ENCODE assay signal across 8 cellular contexts in the genomic region with DNA sequence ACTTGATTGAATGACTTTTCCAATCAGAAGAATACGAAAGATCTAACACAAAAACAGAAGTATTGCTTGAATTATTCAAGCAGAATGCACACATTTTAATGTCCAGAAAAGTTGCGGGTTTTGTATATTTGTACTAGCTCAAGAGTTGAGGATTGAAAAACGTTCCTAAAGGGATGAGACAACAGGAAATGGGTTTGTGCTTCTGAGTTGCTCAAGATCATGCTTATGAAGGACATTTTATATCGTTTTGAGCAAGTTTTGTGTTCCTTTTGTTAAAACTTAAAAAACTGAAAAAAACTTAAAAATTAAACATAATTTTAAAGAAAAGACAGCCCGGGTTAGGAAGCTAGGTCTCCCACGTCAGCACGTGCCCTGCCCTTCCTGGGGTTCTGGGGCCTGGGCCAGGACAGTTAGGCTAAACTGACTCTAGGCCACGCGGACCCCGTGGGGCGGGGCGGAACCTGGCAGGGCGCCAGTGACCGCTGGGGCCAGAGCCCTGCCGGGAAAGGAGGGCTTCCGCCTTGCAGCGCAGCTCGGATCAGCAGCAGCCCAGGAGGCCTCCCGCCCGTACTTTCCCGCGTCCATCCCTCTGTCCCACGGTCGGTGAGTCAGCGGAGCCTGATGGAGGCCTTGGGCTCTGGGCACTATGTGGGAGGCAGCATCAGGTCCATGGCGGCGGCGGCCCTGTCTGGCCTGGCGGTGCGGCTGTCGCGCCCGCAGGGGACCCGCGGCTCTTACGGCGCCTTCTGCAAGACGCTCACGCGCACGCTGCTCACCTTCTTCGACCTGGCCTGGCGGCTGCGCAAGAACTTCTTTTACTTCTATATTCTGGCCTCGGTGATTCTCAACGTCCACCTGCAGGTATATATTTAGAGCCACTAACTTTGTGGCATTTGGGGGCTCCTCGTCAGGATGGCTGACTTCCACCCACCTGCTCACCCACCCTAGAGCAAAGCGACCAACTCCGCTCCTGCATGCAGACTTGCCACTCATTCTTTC. TPM values are rescaled to one million over a fixed set of nuclear protein-coding genes. Genes with fewer than 3 reads are reported as not detected.
DNase-seq lines count a peak whose midpoint lies in the region; ATAC-seq, FAIRE-seq and TF ChIP-seq lines count a peak whose summit lies in the region.

A gene (plus strand): TSS at position 517 of the 999 bp plus-strand sequence. CDS start 105 bp downstream, at position 622.

- no peaks in the 10 kb centered on the region for H3K36me3 Mint-ChIP-seq in dendritic cell treated with granulocyte-macrophage colony-stimulating factor and Interleukin-4, amounts not matched to agents 40 ng/mL and 50 ng/mL, for 4 days (ENCODE audit: low read depth)

- no peaks in the 10 kb centered on the region for H3K27me3 ChIP-seq in HepG2 (ENCODE audit: control insufficient read depth in 1 of 2, insufficient read depth in 2 of 2, low read length in 2 of 2)

- no TSS peak for BruUV-seq in HepG2 (replicated peaks; lab: Mats Ljungman, UMichigan)

- no peaks in the 10 kb centered on the region for H3K9me3 ChIP-seq in HepG2 (ENCODE audit: low read length)

- no peak for TF ChIP-seq RAD21 in HepG2 (CRISPR knock-in tag; IDR thresholded peaks at IDR 0.05)

- no peak within 1 kb of the TSS for H3K27ac ChIP-seq in HepG2 (ENCODE audit: extremely low read length, insufficient read depth, low read length)

- H3K4me2 ChIP-seq in HepG2 (ENCODE audit: low read depth, low read length), result no peak within 1 kb of the TSS

- peak within 1 kb of the TSS; percentile 69 for H3K4me3 Mint-ChIP-seq in dendritic cell treated with granulocyte-macrophage colony-stimulating factor and Interleukin-4, amounts not matched to agents 40 ng/mL and 50 ng/mL, for 4 days

- no peak for TF ChIP-seq POLR2A in HepG2 (IDR thresholded peaks at IDR 0.05; ENCODE audit: insufficient read depth in 1 of 2, low read depth in 2 of 2, low read length in 2 of 2)

- no peaks in the 10 kb centered on the region for H4K20me1 ChIP-seq in HepG2 (ENCODE audit: insufficient read depth, low read length)

- no peaks in the 10 kb centered on the region for H3K4me1 ChIP-seq in HepG2 (ENCODE audit: insufficient read depth, low read length)

- ATAC-seq in HG03342 (IDR thresholded peaks at IDR 0.05; ENCODE audit: unreplicated experiment), result peak; percentile 74
- no peak for ATAC-seq in HepG2
- no peak for ATAC-seq in HG03108 (IDR thresholded peaks at IDR 0.05; ENCODE audit: unreplicated experiment)

- no peaks in the 10 kb centered on the region for H3K36me3 ChIP-seq in HepG2 (replicated peaks in 1 of 2; ENCODE audit: control insufficient read depth in 1 of 2, insufficient read depth in 2 of 2, low read length in 2 of 2)

- H3K4me3 ChIP-seq in GM12865 (ENCODE audit: low read depth, low read length), result 0 out of 2 replicates have a peak within 1 kb of the TSS, but pooled peaks have one; percentile 11
- H3K4me3 ChIP-seq in HepG2 (replicated peaks in 1 of 3; ENCODE audit: insufficient read depth in 1 of 3, low read depth in 2 of 3, low read length in 3 of 3), result no peak within 1 kb of the TSS

- no peak within 1 kb of the TSS for H2AFZ ChIP-seq in HepG2 (ENCODE audit: low read length)

- 68% methylated on average over 19 of the region's 49 CpGs for WGBS in HepG2 (ENCODE audit: low lambda C conversion rate)

- peaks cover 14% of the 10 kb centered on the region for H3K4me1 Mint-ChIP-seq in dendritic cell treated with granulocyte-macrophage colony-stimulating factor and Interleukin-4, amounts not matched to agents 40 ng/mL and 50 ng/mL, for 4 days (ENCODE audit: low read depth)

- no peaks in the 10 kb centered on the region for H3K9me3 Mint-ChIP-seq in dendritic cell treated with granulocyte-macrophage colony-stimulating factor and Interleukin-4, amounts not matched to agents 40 ng/mL and 50 ng/mL, for 4 days

- TF ChIP-seq CTCF in GM12865 (IDR thresholded peaks at IDR 0.05; ENCODE audit: insufficient read depth, low read depth, low read length, missing control alignments), result no peak
- no peak for TF ChIP-seq CTCF in HepG2 (CRISPR knock-in tag; IDR thresholded peaks at IDR 0.05)

- intact Hi-C loops in dendritic cell treated with granulocyte-macrophage colony-stimulating factor and Interleukin-4, amounts not matched to agents 40 ng/mL and 50 ng/mL, for 4 days (cut with micrococcal nuclease), result no loop called here
- intact Hi-C loops in HepG2 (cut with micrococcal nuclease; ENCODE audit: unreplicated experiment), result no loop called here

- in situ Hi-C loops in HepG2 (cut with HindIII; ENCODE audit: extremely low pct_ligation_motif_present, low pct_unique_long_range_greater_than_20kb), result no loop called here

- no peak within 1 kb of the TSS for H3K27ac Mint-ChIP-seq in dendritic cell treated with granulocyte-macrophage colony-stimulating factor and Interleukin-4, amounts not matched to agents 40 ng/mL and 50 ng/mL, for 4 days

- TF ChIP-seq EP300 in HepG2 (IDR thresholded peaks at IDR 0.05; ENCODE audit: low read depth in 2 of 2, low read length in 2 of 2) (no peak), HepG2 (CRISPR knock-in tag; IDR thresholded peaks at IDR 0.05; ENCODE audit: borderline replicate concordance) (no peak)

- H3K79me2 ChIP-seq in HepG2 (ENCODE audit: insufficient read depth, low read length), result no peaks in the 10 kb centered on the region

- peaks cover 12% of the 10 kb centered on the region for H3K27me3 Mint-ChIP-seq in dendritic cell treated with granulocyte-macrophage colony-stimulating factor and Interleukin-4, amounts not matched to agents 40 ng/mL and 50 ng/mL, for 4 days

- CTCF ChIA-PET in HepG2 (lab: Yijun Ruan, JAX; ENCODE audit: low intra/inter-chr PET ratio, low total read pairs), result no interaction called here

- FAIRE-seq in HepG2 (lab: Jason Lieb, UNC), result no peak

- no peak within 1 kb of the TSS for H3K9ac ChIP-seq in HepG2 (ENCODE audit: insufficient read depth, low read depth, low read length)

- DNase-seq in GM12865 (ENCODE audit: low read depth), result peak; percentile 14
- DNase-seq in UCSD-AML1 (lab: John Stamatoyannopoulos, UW; ENCODE audit: unreplicated experiment), result peak; percentile 43
- DNase-seq in HepG2 (ENCODE audit: low spot score), result no peak
- peak; percentile 13 for DNase-seq in stimulated activated CD4-positive, alpha-beta T cell treated with anti-CD3 and anti-CD28 coated beads, Interleukin-4, amount 100 ng/mL, for 1 hour
- DNase-seq in GDM1 (lab: John Stamatoyannopoulos, UW), result no peak

- POLR2A ChIA-PET in HepG2 (lab: Yijun Ruan, JAX), result no interaction called here

TF ChIP-seq in HepG2, 621 proteins besides CTCF, POLR2A, EP300 and RAD21:
- no peak for TF ChIP-seq HNRNPK (IDR thresholded peaks at IDR 0.05; ENCODE audit: low read depth, low read length, poor library complexity, severe bottlenecking)
- TF ChIP-seq, protein P1, sequence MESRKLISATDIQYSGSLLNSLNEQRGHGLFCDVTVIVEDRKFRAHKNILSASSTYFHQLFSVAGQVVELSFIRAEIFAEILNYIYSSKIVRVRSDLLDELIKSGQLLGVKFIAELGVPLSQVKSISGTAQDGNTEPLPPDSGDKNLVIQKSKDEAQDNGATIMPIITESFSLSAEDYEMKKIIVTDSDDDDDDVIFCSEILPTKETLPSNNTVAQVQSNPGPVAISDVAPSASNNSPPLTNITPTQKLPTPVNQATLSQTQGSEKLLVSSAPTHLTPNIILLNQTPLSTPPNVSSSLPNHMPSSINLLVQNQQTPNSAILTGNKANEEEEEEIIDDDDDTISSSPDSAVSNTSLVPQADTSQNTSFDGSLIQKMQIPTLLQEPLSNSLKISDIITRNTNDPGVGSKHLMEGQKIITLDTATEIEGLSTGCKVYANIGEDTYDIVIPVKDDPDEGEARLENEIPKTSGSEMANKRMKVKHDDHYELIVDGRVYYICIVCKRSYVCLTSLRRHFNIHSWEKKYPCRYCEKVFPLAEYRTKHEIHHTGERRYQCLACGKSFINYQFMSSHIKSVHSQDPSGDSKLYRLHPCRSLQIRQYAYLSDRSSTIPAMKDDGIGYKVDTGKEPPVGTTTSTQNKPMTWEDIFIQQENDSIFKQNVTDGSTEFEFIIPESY (CRISPR knock-in tag; IDR thresholded peaks at IDR 0.05), result peak; percentile 70; the same call in 1 of the 2 replicates
- no peak for TF ChIP-seq ZBTB21 (CRISPR knock-in tag; IDR thresholded peaks at IDR 0.05)
- TF ChIP-seq, protein P2, sequence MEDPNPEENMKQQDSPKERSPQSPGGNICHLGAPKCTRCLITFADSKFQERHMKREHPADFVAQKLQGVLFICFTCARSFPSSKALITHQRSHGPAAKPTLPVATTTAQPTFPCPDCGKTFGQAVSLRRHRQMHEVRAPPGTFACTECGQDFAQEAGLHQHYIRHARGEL (CRISPR knock-in tag; IDR thresholded peaks at IDR 0.05), result no peak

RNA-seq across cellular contexts. Expression of the gene that starts here (rescaled TPM):
- not detected in 2 replicates for total RNA-seq in HepG2 (2016; rRNA removed; fragmentation: Illumina TruSeq; extraction: Trizol)
- not detected in 2 replicates for total RNA-seq in HepG2 (2016; cell fraction: cytosol; rRNA removed; fragmentation: Illumina TruSeq; extraction: Trizol; ENCODE audit: low read depth)
- total RNA-seq in HepG2 (2016; cell fraction: insoluble cytoplasmic fraction; rRNA removed; fragmentation: Illumina TruSeq; extraction: Trizol), result not detected in 2 replicates
- total RNA-seq in HepG2 (2016; cell fraction: membrane; rRNA removed; fragmentation: Illumina TruSeq; extraction: Trizol), result not detected in 2 replicates
- not detected in 2 replicates for total RNA-seq in HepG2 (2016; cell fraction: nucleus; rRNA removed; fragmentation: Illumina TruSeq; extraction: Trizol)
- not detected in 2 replicates for polyA plus RNA-seq in HepG2 (2011; rRNA removed)
- polyA plus RNA-seq in HepG2 (2011; cell fraction: cytosol; rRNA removed), result not detected in 2 replicates
- polyA plus RNA-seq in HepG2 (2011; cell fraction: nucleus; rRNA removed), result not detected in 2 replicates
- polyA plus RNA-seq in HepG2 (2012), result not detected in 2 replicates
- not detected in 2 replicates for polyA plus RNA-seq in HepG2 (2016; cell fraction: cytosol; fragmentation: Illumina TruSeq; extraction: Trizol; ENCODE audit: low read depth)
- polyA plus RNA-seq in HepG2 (2016; cell fraction: insoluble cytoplasmic fraction; fragmentation: Illumina TruSeq; extraction: Trizol; ENCODE audit: low read depth), result not detected in 2 replicates
- polyA plus RNA-seq in HepG2 (2016; cell fraction: membrane; fragmentation: Illumina TruSeq; extraction: Trizol; ENCODE audit: low read depth), result not detected in 2 replicates
- polyA plus RNA-seq in HepG2 (2016; cell fraction: nucleus; fragmentation: Illumina TruSeq; extraction: Trizol; ENCODE audit: insufficient read depth, low read depth), result not detected in 2 replicates
- polyA minus RNA-seq in HepG2 (2011; rRNA and poly(A)+ RNA removed; ENCODE audit: low replicate concordance), result 21.0 TPM in 1 of 2 replicates, not detected in the other
- polyA minus RNA-seq in HepG2 (2011; cell fraction: cytosol; rRNA and poly(A)+ RNA removed), result not detected in 2 replicates
- not detected in 2 replicates for polyA minus RNA-seq in HepG2 (2011; cell fraction: nucleus; rRNA and poly(A)+ RNA removed)

Comparison
In these comparisons a context has a peak if more than half of its experiments do, and no peak if none do; other contexts are left out.
1. DNase-seq: peak in GM12865 (single experiment), UCSD-AML1 (single experiment) and stimulated activated CD4-positive, alpha-beta T cell treated with anti-CD3 and anti-CD28 coated beads, Interleukin-4, amount 100 ng/mL, for 1 hour (single experiment); none in HepG2 (single experiment) and GDM1 (single experiment).